Comparison of ENCODE assay signal across 8 cellular contexts in the genomic region with DNA sequence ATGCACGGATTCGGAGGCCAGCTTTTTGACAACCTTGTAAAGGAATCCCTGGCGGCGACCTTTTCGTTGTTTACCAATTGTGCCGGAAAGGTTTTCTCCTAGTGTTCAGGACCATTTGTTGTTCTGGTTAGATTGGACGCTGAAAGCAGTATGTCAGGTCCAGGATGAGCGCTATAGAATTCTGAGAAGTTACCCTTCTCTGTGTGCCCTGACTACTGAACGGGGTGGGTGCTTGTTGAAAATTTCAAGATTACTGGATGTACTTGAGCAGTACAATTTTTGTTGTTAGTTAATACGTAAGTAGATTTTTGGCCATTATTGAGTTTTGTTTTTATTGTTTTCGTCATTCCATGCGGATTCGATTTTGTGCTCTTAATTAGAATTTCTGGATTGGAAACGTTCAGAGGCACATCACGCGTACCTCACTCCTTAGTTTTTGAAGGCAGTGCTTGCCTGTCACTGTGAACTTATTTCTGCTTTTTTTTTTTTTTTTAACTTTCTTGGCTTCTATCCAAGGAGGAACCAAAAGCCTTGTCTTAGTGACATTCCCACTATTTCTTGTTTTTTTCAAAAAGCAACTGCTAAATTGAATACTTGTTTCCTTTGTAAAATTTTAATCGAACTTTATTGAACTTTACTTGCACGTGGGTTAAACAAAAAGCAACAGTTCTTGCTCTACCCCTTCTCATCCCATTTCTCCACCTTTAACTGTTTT. TPM values are rescaled to one million over a fixed set of nuclear protein-coding genes. Genes with fewer than 3 reads are reported as not detected.
DNase-seq lines count a peak whose midpoint lies in the region; ATAC-seq and TF ChIP-seq lines count a peak whose summit lies in the region.

No MANE protein-coding gene starts in this region.

- intact Hi-C loops in activated T-helper 2 cell treated with anti-CD3 and anti-CD28 coated beads, Interferon-gamma antibody, Interleukin-2, Interleukin-4, amounts not matched to agents 10 μg/mL and 5 μg/mL and 100 μg/mL, durations not matched to agents 14 hours and 24 hours and 36 hours (cut with micrococcal nuclease): loop anchor here (1.0 to 5.0 kb wide), 4 partner anchors 53 to 178 kb away; partner anchors contain the start of gene KIZ
- intact Hi-C loops in spleen (cut with DNase I; ENCODE audit: low total_unique reads): no loop called here

- H3K27me3 Mint-ChIP-seq in activated T-helper 2 cell treated with anti-CD3 and anti-CD28 coated beads, Interferon-gamma antibody, Interleukin-2, Interleukin-4, amounts not matched to agents 10 μg/mL and 5 μg/mL and 100 μg/mL, durations not matched to agents 14 hours and 24 hours and 36 hours (ENCODE audit: low read depth): no peaks in the 10 kb centered on the region

- peaks cover 10% of the 10 kb centered on the region for H3K9me3 Mint-ChIP-seq in activated T-helper 2 cell treated with anti-CD3 and anti-CD28 coated beads, Interferon-gamma antibody, Interleukin-2, Interleukin-4, amounts not matched to agents 10 μg/mL and 5 μg/mL and 100 μg/mL, durations not matched to agents 14 hours and 24 hours and 36 hours

- peaks cover 46% of the 10 kb centered on the region for H3K36me3 Mint-ChIP-seq in activated T-helper 2 cell treated with anti-CD3 and anti-CD28 coated beads, Interferon-gamma antibody, Interleukin-2, Interleukin-4, amounts not matched to agents 10 μg/mL and 5 μg/mL and 100 μg/mL, durations not matched to agents 14 hours and 24 hours and 36 hours (ENCODE audit: low read depth)

- WGBS in iPS DF 6.9 (ENCODE audit: insufficient coverage, insufficient read length): no CpG with 5 or more reads among the region's 18 CpGs
- 0 to 1% (median 1%) methylated on average over 18 of the region's 18 CpGs for WGBS in spleen, 5 donors

- DNase-seq in SKM-1 treated with dmso at 0.1 percent for 144 hours (lab: John Stamatoyannopoulos, UW; ENCODE audit: unreplicated experiment): peak; percentile 28
- no peak for DNase-seq in SKM-1 (lab: John Stamatoyannopoulos, UW; ENCODE audit: unreplicated experiment)
- DNase-seq in activated T-helper 2 cell treated with anti-CD3 and anti-CD28 coated beads, Interferon-gamma antibody, Interleukin-2, Interleukin-4, amounts not matched to agents 10 μg/mL and 5 μg/mL and 100 μg/mL, durations not matched to agents 14 hours and 24 hours and 36 hours (ENCODE audit: low spot score): no peak
- no peak for DNase-seq in iPS DF 6.9 (ENCODE audit: low read depth, low spot score)
- no peak for DNase-seq in spleen
- no peak for DNase-seq in NCI-H146 (lab: John Stamatoyannopoulos, UW)
- no peak for DNase-seq in stimulated activated CD4-positive, alpha-beta T cell treated with anti-CD3 and anti-CD28 coated beads, Interleukin-2, amount 100 ng/mL, for 48 hours

- H3K36me3 ChIP-seq in iPS DF 6.9 (ENCODE audit: control insufficient read depth, insufficient read depth, low read length) (no peaks in the 10 kb centered on the region), spleen (peaks cover 0 to 18% (median 2%) of the 10 kb centered on the region in 6 donors)

- peaks cover 30% of the 10 kb centered on the region for H3K4me1 Mint-ChIP-seq in activated T-helper 2 cell treated with anti-CD3 and anti-CD28 coated beads, Interferon-gamma antibody, Interleukin-2, Interleukin-4, amounts not matched to agents 10 μg/mL and 5 μg/mL and 100 μg/mL, durations not matched to agents 14 hours and 24 hours and 36 hours (ENCODE audit: low read depth)

- peak overlapping the region; percentile 97 for H3K4me3 Mint-ChIP-seq in activated T-helper 2 cell treated with anti-CD3 and anti-CD28 coated beads, Interferon-gamma antibody, Interleukin-2, Interleukin-4, amounts not matched to agents 10 μg/mL and 5 μg/mL and 100 μg/mL, durations not matched to agents 14 hours and 24 hours and 36 hours (ENCODE audit: low read depth)

- no peak for TF ChIP-seq POLR2A in spleen (IDR thresholded peaks at IDR 0.05)

- H3K27ac ChIP-seq in iPS DF 6.9 (ENCODE audit: low read length): no peak overlapping the region
- peak overlapping the region; percentile 96 to 100 (median 98) for H3K27ac ChIP-seq in spleen

- no peaks in the 10 kb centered on the region; the same call in 1 of the 2 replicates for H3K4me1 ChIP-seq in iPS DF 6.9 (ENCODE audit: control insufficient read depth, insufficient read depth, low read length)
- peaks cover 11 to 37% (median 32%) of the 10 kb centered on the region in 6 donors for H3K4me1 ChIP-seq in spleen

- H3K27me3 ChIP-seq in iPS DF 6.9 (ENCODE audit: control insufficient read depth, insufficient read depth, low read length) (no peaks in the 10 kb centered on the region), spleen (replicated peaks in 1 of 7) (no peaks in the 10 kb centered on the region)

- peak; percentile 11 for ATAC-seq in HG03139 (IDR thresholded peaks at IDR 0.05; ENCODE audit: unreplicated experiment)

- H3K9me3 ChIP-seq in iPS DF 6.9 (ENCODE audit: control insufficient read depth, insufficient read depth, low read length) (no peaks in the 10 kb centered on the region), spleen (peaks cover 0 to 5% (median 0%) of the 10 kb centered on the region in 8 donors)

- peak overlapping the region; percentile 99 for H3K27ac Mint-ChIP-seq in activated T-helper 2 cell treated with anti-CD3 and anti-CD28 coated beads, Interferon-gamma antibody, Interleukin-2, Interleukin-4, amounts not matched to agents 10 μg/mL and 5 μg/mL and 100 μg/mL, durations not matched to agents 14 hours and 24 hours and 36 hours

- no peak for TF ChIP-seq CTCF in spleen (IDR thresholded peaks at IDR 0.05 in 8 of 11, conservative IDR thresholded peaks at IDR 0.05 in 3 of 11)

- H3K4me3 ChIP-seq in iPS DF 6.9 (ENCODE audit: low read length) (peak overlapping the region; percentile 95), spleen (peak overlapping the region; percentile 88 to 100 (median 98))

RNA-seq across cellular contexts. Expression of gene XRN2, which starts 0.9 kb away (rescaled TPM):
- total RNA-seq in activated T-helper 2 cell treated with anti-CD3 and anti-CD28 coated beads, Interferon-gamma antibody, Interleukin-2, Interleukin-4, amounts not matched to agents 10 μg/mL and 5 μg/mL and 100 μg/mL, durations not matched to agents 14 hours and 24 hours and 36 hours: 87.7 and 90.2 TPM in 2 replicates
- 10 to 100 TPM; 54.9 to 92.6 (median 66.2) TPM for total RNA-seq in spleen
- polyA plus RNA-seq in spleen: 10 to 100 TPM; 19.3 to 27.5 (median 20.2) TPM
